In genomic region chrX:9286234-9286633, GRCh38 we compare ENCODE assay signal across 18 cellular contexts.
"Had no signal": no experiment of that assay in that cellular context is flagged by ENCODE, and none has a peak within 500 bp of the region (broad histone marks: within the 10 kb centered on the region; RNA-seq: fewer than 3 reads in every experiment).

No MANE protein-coding gene starts in this region.

- H3K36me3 Mint-ChIP-seq: WTC11 had no signal

- H3K27ac ChIP-seq: epithelial cell of prostate, gastroesophageal sphincter, pancreas, thoracic aorta had no signal

- H3K27me3 ChIP-seq: gastroesophageal sphincter, pancreas had no signal

- H3K9me3 ChIP-seq: gastroesophageal sphincter, pancreas, thoracic aorta had no signal

- H3K27ac Mint-ChIP-seq: activated CD4-positive, alpha-beta T cell treated with anti-CD3 and anti-CD28 coated beads, Interleukin-2, amount 10 ng/mL, durations not matched to agents 7 days and 5 days; dendritic cell treated with granulocyte-macrophage colony-stimulating factor and Interleukin-4, amounts not matched to agents 40 ng/mL and 50 ng/mL, for 4 days; WTC11 had no signal

- H3K4me3 Mint-ChIP-seq: activated CD4-positive, alpha-beta T cell treated with anti-CD3 and anti-CD28 coated beads, Interleukin-2, amount 10 ng/mL, durations not matched to agents 7 days and 5 days; dendritic cell treated with granulocyte-macrophage colony-stimulating factor and Interleukin-4, amounts not matched to agents 40 ng/mL and 50 ng/mL, for 4 days; effector memory CD8-positive, alpha-beta T cell; WTC11 had no signal

- H3K4me1 ChIP-seq: gastroesophageal sphincter, pancreas had no signal

- H3K36me3 ChIP-seq: gastroesophageal sphincter, pancreas, thoracic aorta had no signal

- H3K4me3 ChIP-seq: gastroesophageal sphincter, pancreas, thoracic aorta had no signal

- ATAC-seq: effector memory CD8-positive, alpha-beta T cell; gastroesophageal sphincter; left lobe of liver; WTC11 had no signal

- DNase-seq: activated CD4-positive, alpha-beta T cell treated with anti-CD3 and anti-CD28 coated beads, Interleukin-2, amount 10 ng/mL, durations not matched to agents 7 days and 5 days; activated naive CD4-positive, alpha-beta T cell treated with anti-CD3 and anti-CD28 coated beads, Interleukin-2, amount 50 U/mL, for 16 hours; anterior cingulate cortex; cerebellar nuclear complex; effector memory CD8-positive, alpha-beta T cell; islet precursor cell; mesenchymal stem cell; pancreas; stimulated activated CD4-positive, alpha-beta T cell treated with anti-CD3 and anti-CD28 coated beads, Interleukin-12 subunit alpha, Interleukin-12 subunit beta, amount 100 ng/mL, for 4 hours; stimulated activated naive CD4-positive, alpha-beta T cell treated with Interleukin-2 at 50 U/mL for 16 hours; T-helper 1 cell had no signal

- H3K27me3 Mint-ChIP-seq: activated CD4-positive, alpha-beta T cell treated with anti-CD3 and anti-CD28 coated beads, Interleukin-2, amount 10 ng/mL, durations not matched to agents 7 days and 5 days; effector memory CD8-positive, alpha-beta T cell had no signal

- H3K9me3 Mint-ChIP-seq: activated T-cell treated with anti-CD3 and anti-CD28 coated beads, Interleukin-2, amount 50 U/mL, for 4 hours; dendritic cell treated with granulocyte-macrophage colony-stimulating factor and Interleukin-4, amounts not matched to agents 40 ng/mL and 50 ng/mL, for 4 days; effector memory CD8-positive, alpha-beta T cell; WTC11 had no signal
